1 cellular context compared by ENCODE assay signal in the genomic region with DNA sequence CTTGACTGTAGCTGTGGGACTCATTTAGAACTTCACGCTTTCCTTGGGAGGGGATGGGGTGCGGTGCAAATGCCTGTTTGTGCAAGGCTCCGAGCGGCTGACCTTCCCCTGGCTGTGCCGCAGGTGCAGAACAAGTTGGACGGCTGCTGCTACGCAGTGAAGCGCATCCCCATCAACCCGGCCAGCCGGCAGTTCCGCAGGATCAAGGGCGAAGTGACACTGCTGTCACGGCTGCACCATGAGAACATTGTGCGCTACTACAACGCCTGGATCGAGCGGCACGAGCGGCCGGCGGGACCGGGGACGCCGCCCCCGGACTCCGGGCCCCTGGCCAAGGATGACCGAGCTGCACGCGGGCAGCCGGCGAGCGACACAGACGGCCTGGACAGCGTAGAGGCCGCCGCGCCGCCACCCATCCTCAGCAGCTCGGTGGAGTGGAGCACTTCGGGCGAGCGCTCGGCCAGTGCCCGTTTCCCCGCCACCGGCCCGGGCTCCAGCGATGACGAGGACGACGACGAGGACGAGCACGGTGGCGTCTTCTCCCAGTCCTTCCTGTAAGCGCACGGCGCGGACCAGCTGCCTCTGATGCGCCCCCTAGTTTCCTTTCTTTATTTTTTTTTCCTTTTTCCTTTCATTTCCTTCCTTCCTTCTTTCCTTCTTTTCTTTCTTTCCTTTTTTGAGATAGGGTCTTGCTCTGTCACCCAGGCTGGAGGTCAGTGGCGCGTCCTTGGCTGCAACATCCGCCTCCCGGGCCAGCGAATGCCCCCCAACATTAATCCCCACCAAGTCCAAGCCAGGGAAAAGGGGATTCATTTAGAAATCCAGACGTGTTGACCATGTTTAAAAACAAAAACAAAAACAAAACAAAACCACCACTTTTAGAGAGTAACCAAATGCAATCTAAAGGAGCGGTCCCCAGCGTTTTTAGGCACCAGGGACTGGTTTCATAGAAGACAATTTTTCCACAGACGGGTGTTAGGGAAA.
A peak's percentile ranks its signal among the peaks of the same experiment; 100 is the strongest.
TF ChIP-seq lines count a peak whose summit lies in the region.

No MANE protein-coding gene starts in this region.

TF ChIP-seq in H1, 55 proteins besides CTCF, POLR2A, EP300 and RAD21:
- TF ChIP-seq TBP (IDR thresholded peaks at IDR 0.05; ENCODE audit: low read depth, low read length) (peak; percentile 8; the same call in 1 of the 2 replicates), SP1 (IDR thresholded peaks at IDR 0.05; ENCODE audit: low read depth, low read length) (no peak), CREB1 (IDR thresholded peaks at IDR 0.05) (peak; percentile 44; the same call in 1 of the 2 replicates), ASH2L (IDR thresholded peaks at IDR 0.05; ENCODE audit: low read length) (peak; percentile 35), JUN (IDR thresholded peaks at IDR 0.05; ENCODE audit: low read depth, low read length) (no peak), SP4 (IDR thresholded peaks at IDR 0.05; ENCODE audit: low read length) (no peak), TCF12 (IDR thresholded peaks at IDR 0.05; ENCODE audit: low read depth, low read length) (no peak), RBBP5 (IDR thresholded peaks at IDR 0.05; ENCODE audit: borderline replicate concordance, low read depth, low read length) (peak; percentile 78; the same call in 1 of the 2 replicates)
